Comparison of ENCODE assay signal across 10 cellular contexts in the genomic region with DNA sequence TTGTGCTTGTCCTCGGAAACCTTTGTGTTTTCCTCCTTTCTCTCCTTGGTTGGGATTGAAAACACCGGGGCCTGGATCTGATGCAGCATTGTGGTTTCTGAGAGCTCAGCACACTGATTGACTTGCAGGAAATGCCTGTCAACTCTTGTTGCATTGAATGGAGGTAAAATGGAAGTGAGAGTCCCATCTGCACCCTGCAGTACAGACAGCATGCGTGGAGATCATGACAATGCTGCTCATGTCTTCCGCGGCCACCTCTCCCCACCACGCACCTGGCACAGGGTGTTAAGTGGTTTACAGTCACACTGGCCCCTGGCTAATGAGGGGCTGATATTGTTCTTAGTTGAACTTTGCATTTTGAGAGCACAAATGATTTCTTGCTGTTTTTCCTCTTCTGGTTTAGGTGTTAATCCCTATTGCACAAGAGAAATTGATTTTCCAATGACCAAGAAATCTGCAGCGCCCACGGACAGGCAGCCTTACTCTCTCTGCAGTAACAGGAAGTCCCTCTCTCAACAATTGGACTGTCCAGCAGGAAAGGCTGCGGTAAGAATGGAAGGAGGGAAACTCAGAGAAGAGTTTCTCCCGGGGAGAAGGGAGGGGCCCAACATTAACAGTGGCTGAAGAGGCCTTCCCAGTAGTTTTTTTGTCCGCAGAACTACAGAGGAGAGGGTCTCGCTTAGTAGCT. TPM values are rescaled to one million over a fixed set of nuclear protein-coding genes. Genes with fewer than 3 reads are reported as not detected.
DNase-seq lines count a peak whose midpoint lies in the region; ATAC-seq and TF ChIP-seq lines count a peak whose summit lies in the region.
"Had no signal": no experiment of that assay in that cellular context is flagged by ENCODE, and none has a peak within 500 bp of the region (broad histone marks: within the 10 kb centered on the region; RNA-seq: fewer than 3 reads in every experiment).

No MANE protein-coding gene starts in this region.

- no peaks in the 10 kb centered on the region for H3K36me3 ChIP-seq in Karpas-422 (ENCODE audit: insufficient read depth, low read length)

- H3K27ac Mint-ChIP-seq in activated CD4-positive, alpha-beta T cell treated with anti-CD3 and anti-CD28 coated beads, Interleukin-2, amount 10 ng/mL, durations not matched to agents 7 days and 5 days: peak overlapping the region; percentile 79
- peak overlapping the region; percentile 78 for H3K27ac Mint-ChIP-seq in endothelial cell (ENCODE audit: unreplicated experiment)
- H3K27ac Mint-ChIP-seq in stimulated activated memory B cell treated with anti-CD40 and anti-IgM and Interleukin-4, amounts not matched to agents 10 μg/mL and 1 μg/mL and 100 μg/mL, for 72 hours: no peak overlapping the region
- H3K27ac Mint-ChIP-seq: natural killer cell had no signal

- ATAC-seq in stimulated activated memory B cell treated with anti-CD40 and anti-IgM and Interleukin-4, amounts not matched to agents 10 μg/mL and 1 μg/mL and 100 μg/mL, for 72 hours: peak; percentile 44
- ATAC-seq in esophagus mucosa (no peak), GM19023 (IDR thresholded peaks at IDR 0.05; ENCODE audit: unreplicated experiment) (no peak)

- H3K9me3 ChIP-seq in Karpas-422 (ENCODE audit: low read length): no peaks in the 10 kb centered on the region

- H3K4me2 ChIP-seq in Karpas-422 (ENCODE audit: low read depth, low read length, poor library complexity, severe bottlenecking): peak overlapping the region; percentile 32

- H3K4me3 ChIP-seq in Karpas-422 (ENCODE audit: low read length): no peak overlapping the region; the same call in 1 of the 2 replicates

- CTCF ChIA-PET in activated CD4-positive, alpha-beta T cell treated with anti-CD3 and anti-CD28 coated beads, Interleukin-2, amount 10 ng/mL, durations not matched to agents 7 days and 5 days (lab: Charles Lee): interaction anchor here (0.7 to 4.0 kb wide), 59 partner anchors 10 to 811 kb away, joined by 3 to 50 read pairs (median 5); partner anchors contain the start of genes STARD5 and TLNRD1

- no peaks in the 10 kb centered on the region for H3K79me2 ChIP-seq in Karpas-422 (ENCODE audit: low read length)

- H3K4me1 ChIP-seq in Karpas-422 (ENCODE audit: low read length): peaks cover 10% of the 10 kb centered on the region

- H3K27ac ChIP-seq in Karpas-422 (ENCODE audit: low read length): no peak overlapping the region

- H3K4me3 Mint-ChIP-seq in activated CD4-positive, alpha-beta T cell treated with anti-CD3 and anti-CD28 coated beads, Interleukin-2, amount 10 ng/mL, durations not matched to agents 7 days and 5 days: no peak overlapping the region
- H3K4me3 Mint-ChIP-seq in endothelial cell (ENCODE audit: unreplicated experiment): peak overlapping the region; percentile 52
- peak overlapping the region; percentile 62 for H3K4me3 Mint-ChIP-seq in stimulated activated memory B cell treated with anti-CD40 and anti-IgM and Interleukin-4, amounts not matched to agents 10 μg/mL and 1 μg/mL and 100 μg/mL, for 72 hours

- H3K4me1 Mint-ChIP-seq in activated CD4-positive, alpha-beta T cell treated with anti-CD3 and anti-CD28 coated beads, Interleukin-2, amount 10 ng/mL, durations not matched to agents 7 days and 5 days: peaks cover 46% of the 10 kb centered on the region
- H3K4me1 Mint-ChIP-seq in endothelial cell (ENCODE audit: unreplicated experiment): peaks cover 53% of the 10 kb centered on the region
- peaks cover 24% of the 10 kb centered on the region for H3K4me1 Mint-ChIP-seq in stimulated activated memory B cell treated with anti-CD40 and anti-IgM and Interleukin-4, amounts not matched to agents 10 μg/mL and 1 μg/mL and 100 μg/mL, for 72 hours

- DNase-seq in activated CD4-positive, alpha-beta T cell treated with anti-CD3 and anti-CD28 coated beads, Interleukin-2, amount 10 ng/mL, durations not matched to agents 7 days and 5 days: no peak
- DNase-seq in activated CD4-positive, alpha-beta T cell treated with anti-CD3 and anti-CD28 coated beads, Interleukin-2, amount 50 U/mL, for 1 hour: no peak
- DNase-seq in Karpas-422: no peak
- peak; percentile 12 for DNase-seq in endothelial cell (ENCODE audit: low spot score)
- no peak for DNase-seq in NCI-H1436 (lab: John Stamatoyannopoulos, UW)
- DNase-seq: cortex of kidney had no signal

- H3K9me2 ChIP-seq in Karpas-422 (replicated peaks; ENCODE audit: insufficient read depth, low read length): no peaks in the 10 kb centered on the region

- H3K27me3 ChIP-seq in Karpas-422 (ENCODE audit: low read length): no peaks in the 10 kb centered on the region

- POLR2A ChIA-PET in activated CD4-positive, alpha-beta T cell treated with anti-CD3 and anti-CD28 coated beads, Interleukin-2, amount 10 ng/mL, durations not matched to agents 7 days and 5 days (lab: Charles Lee): interaction anchor here (1.3 to 1.4 kb wide), 2 partner anchors 37 to 109 kb away, joined by 4 to 6 read pairs; no protein-coding TSS in a partner anchor

- H4K20me1 ChIP-seq in Karpas-422 (ENCODE audit: insufficient read depth, low read depth, low read length): no peaks in the 10 kb centered on the region

- peak overlapping the region; percentile 62; the same call in 1 of the 2 replicates for H2AFZ ChIP-seq in Karpas-422 (ENCODE audit: low read length)

- no peak for TF ChIP-seq CTCF in endothelial cell (IDR thresholded peaks at IDR 0.05; ENCODE audit: unreplicated experiment)

- no peak overlapping the region for H3K9ac ChIP-seq in Karpas-422 (ENCODE audit: low read length)

- peaks cover 7% of the 10 kb centered on the region for H3K27me3 Mint-ChIP-seq in activated CD4-positive, alpha-beta T cell treated with anti-CD3 and anti-CD28 coated beads, Interleukin-2, amount 10 ng/mL, durations not matched to agents 7 days and 5 days
- H3K27me3 Mint-ChIP-seq in endothelial cell (ENCODE audit: unreplicated experiment): peaks cover 2% of the 10 kb centered on the region
- H3K27me3 Mint-ChIP-seq in stimulated activated memory B cell treated with anti-CD40 and anti-IgM and Interleukin-4, amounts not matched to agents 10 μg/mL and 1 μg/mL and 100 μg/mL, for 72 hours: no peaks in the 10 kb centered on the region

- H3K36me3 Mint-ChIP-seq in activated CD4-positive, alpha-beta T cell treated with anti-CD3 and anti-CD28 coated beads, Interleukin-2, amount 10 ng/mL, durations not matched to agents 7 days and 5 days (ENCODE audit: low read depth): no peaks in the 10 kb centered on the region
- no peaks in the 10 kb centered on the region for H3K36me3 Mint-ChIP-seq in endothelial cell (ENCODE audit: low read depth, unreplicated experiment)
- H3K36me3 Mint-ChIP-seq in stimulated activated memory B cell treated with anti-CD40 and anti-IgM and Interleukin-4, amounts not matched to agents 10 μg/mL and 1 μg/mL and 100 μg/mL, for 72 hours: no peaks in the 10 kb centered on the region
- H3K36me3 Mint-ChIP-seq: natural killer cell had no signal

- no peaks in the 10 kb centered on the region for H3K9me3 Mint-ChIP-seq in activated CD4-positive, alpha-beta T cell treated with anti-CD3 and anti-CD28 coated beads, Interleukin-2, amount 10 ng/mL, durations not matched to agents 7 days and 5 days
- no peaks in the 10 kb centered on the region for H3K9me3 Mint-ChIP-seq in endothelial cell (ENCODE audit: unreplicated experiment)
- no peaks in the 10 kb centered on the region for H3K9me3 Mint-ChIP-seq in stimulated activated memory B cell treated with anti-CD40 and anti-IgM and Interleukin-4, amounts not matched to agents 10 μg/mL and 1 μg/mL and 100 μg/mL, for 72 hours
- H3K9me3 Mint-ChIP-seq: natural killer cell had no signal

RNA-seq across cellular contexts. Expression of gene STARD5, which starts 58.5 kb away (rescaled TPM):
- 1 to 10 TPM; 5.4 to 5.7 TPM for total RNA-seq in activated CD4-positive, alpha-beta T cell treated with anti-CD3 and anti-CD28 coated beads, Interleukin-2, amount 10 ng/mL, durations not matched to agents 7 days and 5 days
- 0.22 and 0.87 TPM in 2 replicates for total RNA-seq in Karpas-422 (2014; rRNA removed; shearing (Covaris generic); ENCODE audit: low replicate concordance)
- total RNA-seq in endothelial cell (ENCODE audit: unreplicated experiment) (7.3 TPM), esophagus mucosa (17.1 TPM)
